ENCODE assay signal across 1 cellular context in genomic region chr17:12085076-12085949, GRCh38.
TF ChIP-seq lines count a peak whose summit lies in the region.

No MANE protein-coding gene starts in this region.

TF ChIP-seq in WTC11, 78 proteins besides CTCF, POLR2A, EP300 and RAD21 (continued from another document):
- TF ChIP-seq AR (CRISPR knock-in tag; IDR thresholded peaks at IDR 0.05) (no peak), AFF4 (CRISPR knock-in tag; IDR thresholded peaks at IDR 0.05; ENCODE audit: borderline replicate concordance) (no peak)
